Comparison of ENCODE assay signal across 12 cellular contexts in the genomic region with DNA sequence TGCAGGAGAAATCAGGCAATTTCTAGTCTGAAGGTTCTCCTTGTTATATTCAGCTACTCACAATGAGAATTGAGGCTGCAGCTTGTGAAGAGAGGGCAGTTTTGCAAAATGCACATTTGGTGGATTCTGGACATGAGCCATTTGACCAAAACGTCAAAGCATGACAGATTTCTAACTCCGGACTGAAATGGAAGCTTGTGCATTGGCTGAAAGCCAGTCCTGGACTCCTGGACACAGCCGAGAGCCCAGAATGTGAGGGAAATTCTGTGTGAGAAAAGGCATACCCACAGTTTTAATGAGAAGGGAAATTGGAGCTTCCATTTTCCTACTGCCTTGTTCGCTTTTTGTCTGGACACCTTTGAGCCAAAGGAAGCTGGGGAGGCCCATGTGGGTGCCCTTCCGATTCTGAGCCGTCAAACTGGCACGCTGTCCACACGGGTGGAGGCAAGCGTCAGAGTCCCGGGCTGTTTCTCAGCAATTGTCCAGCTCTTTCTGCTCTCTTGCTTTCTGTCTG. TPM values are rescaled to one million over a fixed set of nuclear protein-coding genes. Genes with fewer than 3 reads are reported as not detected.
A peak's percentile ranks its signal among the peaks of the same experiment; 100 is the strongest.
DNase-seq lines count a peak whose midpoint lies in the region; ATAC-seq and TF ChIP-seq lines count a peak whose summit lies in the region.
"Had no signal": no experiment of that assay in that cellular context is flagged by ENCODE, and none has a peak within 500 bp of the region (broad histone marks: within the 10 kb centered on the region; RNA-seq: fewer than 3 reads in every experiment).

No MANE protein-coding gene starts in this region.

- peaks cover 24% of the 10 kb centered on the region for H3K4me1 ChIP-seq in left ventricle myocardium inferior
- peaks cover 13% of the 10 kb centered on the region for H3K4me1 ChIP-seq in parathyroid adenoma

- ATAC-seq in esophagus mucosa (no peak), GM21576 (IDR thresholded peaks at IDR 0.05; ENCODE audit: unreplicated experiment) (no peak)

- peak overlapping the region; percentile 81 for H3K27ac ChIP-seq in left ventricle myocardium inferior (replicated peaks)
- H3K27ac ChIP-seq in parathyroid adenoma, result peak overlapping the region; percentile 7

- DNase-seq in AG08396 (ENCODE audit: low spot score) (peak; percentile 39), cardiac fibroblast (ENCODE audit: low read depth in 2 of 2) (peak; percentile 17 to 69), left ventricle myocardium inferior (no peak), foreskin melanocyte (no peak)
- DNase-seq in activated effector memory CD4-positive, alpha-beta T cell treated with anti-CD3 and anti-CD28 coated beads, Interleukin-2, amount 50 U/mL, for 16 hours, result no peak
- DNase-seq: ACHN; activated CD8-positive, alpha-beta memory T cell treated with anti-CD3 and anti-CD28 coated beads, Interleukin-2, amount 50 U/mL, for 4 hours; NCI-H2029 treated with DMSO at 0.1 percent for 48 hours had no signal

- no peaks in the 10 kb centered on the region for H3K36me3 ChIP-seq in left ventricle myocardium inferior
- H3K36me3 ChIP-seq in parathyroid adenoma (ENCODE audit: control insufficient read depth, insufficient read depth, low read length), result no peaks in the 10 kb centered on the region

- peak overlapping the region; percentile 72 for H2AFZ ChIP-seq in parathyroid adenoma

- H3K9ac ChIP-seq in parathyroid adenoma, result no peak overlapping the region

- H3K79me2 ChIP-seq in parathyroid adenoma, result no peaks in the 10 kb centered on the region

- TF ChIP-seq CTCF in cardiac fibroblast (IDR thresholded peaks at IDR 0.05; ENCODE audit: low read depth, low read length) (no peak), left ventricle myocardium inferior (IDR thresholded peaks at IDR 0.05; ENCODE audit: borderline replicate concordance) (no peak), parathyroid adenoma (IDR thresholded peaks at IDR 0.05) (no peak)

- H3K4me3 ChIP-seq in cardiac fibroblast (replicated peaks in 1 of 2; ENCODE audit: low read depth in 2 of 2, low read length in 2 of 2) (no peak overlapping the region), left ventricle myocardium inferior (peak overlapping the region; percentile 49), parathyroid adenoma (ENCODE audit: low read depth, low read length) (no peak overlapping the region)
- H3K4me3 ChIP-seq: lung had no signal

- no peaks in the 10 kb centered on the region for H3K9me3 ChIP-seq in left ventricle myocardium inferior (replicated peaks)
- H3K9me3 ChIP-seq in parathyroid adenoma (ENCODE audit: control insufficient read depth, low read length), result no peaks in the 10 kb centered on the region

- H3K27me3 ChIP-seq in left ventricle myocardium inferior (ENCODE audit: low read depth) (no peaks in the 10 kb centered on the region), parathyroid adenoma (ENCODE audit: control insufficient read depth, insufficient read depth, low read length) (no peaks in the 10 kb centered on the region)

- peak overlapping the region; percentile 9 for H3K4me2 ChIP-seq in parathyroid adenoma (ENCODE audit: low read length)

- intact Hi-C loops in left ventricle myocardium inferior (cut with micrococcal nuclease), result no loop called here

RNA-seq across cellular contexts. Expression of a gene that starts 23.7 kb away (rescaled TPM):
- 30.2 TPM for total RNA-seq in left ventricle myocardium inferior
- total RNA-seq in esophagus mucosa, result 14.4 TPM

Comparison
In these comparisons a context has a peak if more than half of its experiments do, and no peak if none do; other contexts are left out.
1. DNase-seq: peak in AG08396 (single experiment) and cardiac fibroblast (2 of 2); none in left ventricle myocardium inferior (single experiment), activated effector memory CD4-positive, alpha-beta T cell treated with anti-CD3 and anti-CD28 coated beads, Interleukin-2, amount 50 U/mL, for 16 hours (single experiment) and foreskin melanocyte (single experiment).